Comparison of ENCODE assay signal across 21 cellular contexts in the genomic region with DNA sequence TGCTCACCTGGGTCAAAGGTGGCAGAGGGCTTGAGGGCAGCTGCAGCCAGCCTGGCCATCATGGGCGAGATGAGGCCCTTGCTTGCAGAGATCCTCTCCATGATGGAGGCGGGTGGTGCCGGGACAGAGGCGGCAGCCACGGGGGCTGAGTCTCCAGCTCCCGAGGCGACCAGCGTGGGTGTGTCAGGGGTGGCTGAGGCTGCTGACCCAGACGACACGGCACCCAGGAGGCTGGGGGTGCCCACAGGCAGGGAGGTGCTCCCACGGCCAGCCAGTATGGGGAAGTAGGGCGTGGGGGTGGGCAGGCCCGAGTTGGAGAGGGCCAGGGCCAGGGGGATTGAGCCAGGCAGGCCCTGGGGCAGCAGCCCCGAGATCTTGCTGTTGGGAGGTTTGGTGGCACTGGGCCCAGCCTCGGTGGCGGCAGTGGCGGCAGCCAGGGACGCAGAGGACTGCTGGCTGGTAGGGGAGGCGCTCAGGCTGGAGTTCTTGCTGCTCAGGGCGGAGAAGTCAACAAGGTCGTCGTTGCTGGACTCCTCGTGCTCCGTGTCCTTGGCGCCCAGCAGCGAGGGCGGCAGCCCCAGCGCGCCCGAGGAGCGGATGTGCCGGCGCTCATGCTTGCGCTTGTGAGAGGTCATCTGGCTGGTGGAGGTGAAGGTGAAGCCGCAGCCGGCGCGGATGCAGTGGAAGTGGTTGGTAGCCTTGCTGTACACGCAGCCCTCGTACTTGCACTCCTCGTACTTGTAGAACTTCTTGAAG.
"Had no signal": no experiment of that assay in that cellular context is flagged by ENCODE, and none has a peak within 500 bp of the region (broad histone marks: within the 10 kb centered on the region; RNA-seq: fewer than 3 reads in every experiment).

No MANE protein-coding gene starts in this region.

- H3K4me1 ChIP-seq: pancreas, suprapubic skin had no signal

- H3K9me3 ChIP-seq: neutrophil, pancreas, suprapubic skin had no signal

- ATAC-seq: activated CD4-positive, CD25-positive, alpha-beta regulatory T cell treated with anti-CD3 and anti-CD28 coated beads, Interleukin-2, amount 50 U/mL, for 24 hours; activated CD8-positive, alpha-beta T cell treated with anti-CD3 and anti-CD28 coated beads, Interleukin-2, amount 10 ng/mL, durations not matched to agents 7 days and 5 days; activated naive CD8-positive, alpha-beta T cell treated with anti-CD3 and anti-CD28 coated beads, Interleukin-2, amount 50 U/mL, for 24 hours; activated T-cell treated with anti-CD3 and anti-CD28 coated beads, Interleukin-2, amount 50 U/mL, for 4 hours; esophagus mucosa; naive thymus-derived CD8-positive, alpha-beta T cell; stimulated activated naive CD8-positive, alpha-beta T cell treated with anti-CD3 and anti-CD28 coated beads, Interleukin-15, Interleukin-2, amounts not matched to agents 100 U/mL and 50 U/mL, for 24 hours had no signal

- DNase-seq: activated CD4-positive, alpha-beta T cell treated with anti-CD3 and anti-CD28 coated beads, Interleukin-2, amount 10 ng/mL, durations not matched to agents 7 days and 5 days; activated CD8-positive, alpha-beta T cell treated with anti-CD3 and anti-CD28 coated beads, Interleukin-2, amount 10 ng/mL, durations not matched to agents 7 days and 5 days; activated naive CD4-positive, alpha-beta T cell treated with anti-CD3 and anti-CD28 coated beads, Interleukin-2, amount 10 ng/mL, durations not matched to agents 7 days and 5 days; activated naive CD8-positive, alpha-beta T cell treated with anti-CD3 and anti-CD28 coated beads, Interleukin-2, amount 50 U/mL, for 24 hours; activated T-cell treated with anti-CD3 and anti-CD28 coated beads, Interleukin-2, amount 50 U/mL, for 4 hours; aorta; cerebellar nuclear complex; cortex of kidney; effector CD8-positive, alpha-beta T cell; immature natural killer cell; kidney glomerular epithelial cell; mesendoderm; naive thymus-derived CD8-positive, alpha-beta T cell; pancreas; stimulated activated CD4-positive, alpha-beta T cell treated with anti-CD3 and anti-CD28 coated beads, Interleukin-2, amount 100 ng/mL, for 24 hours; stimulated activated naive CD8-positive, alpha-beta T cell treated with anti-CD3 and anti-CD28 coated beads, Interleukin-15, Interleukin-2, amounts not matched to agents 100 U/mL and 50 U/mL, for 24 hours; SW 1271 had no signal

- H3K4me3 ChIP-seq: pancreas, suprapubic skin had no signal

- H3K27ac ChIP-seq: neutrophil, pancreas, suprapubic skin had no signal

- H3K27me3 ChIP-seq: pancreas, suprapubic skin had no signal

- FAIRE-seq: pancreas had no signal
